ENCODE assay signal across 8 cellular contexts in the genomic region with DNA sequence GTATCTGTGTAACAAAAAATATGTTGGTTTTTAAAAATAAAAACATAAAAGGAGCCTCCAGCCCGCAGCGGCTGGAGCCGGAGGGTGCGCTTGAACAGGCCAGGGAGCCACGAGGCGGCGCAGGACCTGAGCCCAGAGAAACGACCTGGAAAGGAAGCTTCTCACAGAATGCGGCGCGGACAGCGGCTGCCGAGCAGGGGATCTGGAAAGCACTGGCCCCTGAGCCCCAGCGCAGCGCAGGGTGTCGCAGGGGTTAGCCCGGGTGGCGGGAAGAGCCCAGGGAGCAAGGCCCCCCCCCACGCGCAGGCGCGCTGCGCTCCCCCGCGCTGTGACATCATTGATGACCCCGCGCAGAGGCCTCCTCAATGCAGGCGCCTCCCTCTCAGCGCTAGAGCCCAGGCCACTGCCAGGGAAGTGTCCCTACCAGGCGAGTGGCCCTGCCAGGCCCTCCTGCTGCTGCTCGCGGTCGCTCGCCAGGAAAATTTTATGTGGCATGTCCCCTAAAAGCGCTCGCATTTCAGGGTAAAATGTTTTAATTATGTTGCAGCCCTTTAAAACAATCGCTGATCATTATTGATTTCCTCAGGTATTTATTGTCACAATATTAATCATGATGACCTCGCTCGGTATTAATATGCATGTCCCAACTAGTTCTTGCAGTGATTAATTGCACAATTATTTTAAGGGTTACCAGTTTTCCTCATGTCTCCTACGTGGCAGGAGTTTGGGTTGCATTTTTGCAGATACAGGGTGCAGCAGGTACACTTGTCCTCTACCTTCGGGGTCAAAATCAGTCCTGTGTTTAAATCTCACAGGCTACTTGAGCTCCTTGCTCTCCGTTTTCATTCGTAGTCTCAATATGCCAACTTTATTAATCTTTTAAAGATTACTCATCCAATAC.
DNase-seq lines count a peak whose midpoint lies in the region; ATAC-seq, FAIRE-seq and TF ChIP-seq lines count a peak whose summit lies in the region.

No MANE protein-coding gene starts in this region.

- H3K27ac ChIP-seq in duodenal mucosa (ENCODE audit: low read depth, low read length) = peak overlapping the region; percentile 89

- H3K27ac Mint-ChIP-seq in activated CD8-positive, alpha-beta T cell treated with anti-CD3 and anti-CD28 coated beads, Interleukin-2, amount 10 ng/mL, durations not matched to agents 7 days and 5 days = peak overlapping the region; percentile 66

- CTCF ChIA-PET in activated CD8-positive, alpha-beta T cell treated with anti-CD3 and anti-CD28 coated beads, Interleukin-2, amount 10 ng/mL, durations not matched to agents 7 days and 5 days (lab: Charles Lee) = no interaction called here

- H3K4me3 Mint-ChIP-seq in activated CD8-positive, alpha-beta T cell treated with anti-CD3 and anti-CD28 coated beads, Interleukin-2, amount 10 ng/mL, durations not matched to agents 7 days and 5 days = peak overlapping the region; percentile 71

- peak; percentile 29 for FAIRE-seq in GM18507 (lab: Jason Lieb, UNC)

- WGBS in lower leg skin, 2 donors = 6 to 10% methylated on average over 29 to 34 of the region's 43 CpGs

- no peaks in the 10 kb centered on the region for H3K9me3 Mint-ChIP-seq in activated CD8-positive, alpha-beta T cell treated with anti-CD3 and anti-CD28 coated beads, Interleukin-2, amount 10 ng/mL, durations not matched to agents 7 days and 5 days (ENCODE audit: insufficient read depth)

- ATAC-seq in HG03039 (IDR thresholded peaks at IDR 0.05; ENCODE audit: unreplicated experiment) = peak; percentile 85
- peak; percentile 100 for ATAC-seq in activated CD8-positive, alpha-beta T cell treated with anti-CD3 and anti-CD28 coated beads, Interleukin-2, amount 10 ng/mL, durations not matched to agents 7 days and 5 days

- POLR2A ChIA-PET in activated CD8-positive, alpha-beta T cell treated with anti-CD3 and anti-CD28 coated beads, Interleukin-2, amount 10 ng/mL, durations not matched to agents 7 days and 5 days (lab: Charles Lee) = no interaction called here

- peak; percentile 76 for DNase-seq in GM18507 (ENCODE audit: extremely low spot score, insufficient read length, low read depth)
- DNase-seq in NCI-H460 (ENCODE audit: extremely low read depth, low read depth) = peak; percentile 85
- peak; percentile 85 for DNase-seq in activated CD8-positive, alpha-beta T cell treated with anti-CD3 and anti-CD28 coated beads, Interleukin-2, amount 10 ng/mL, durations not matched to agents 7 days and 5 days
- DNase-seq in lower leg skin (ENCODE audit: low spot score in 2 of 2) = peak; percentile 79 to 96
- peak; percentile 80 for DNase-seq in stimulated activated CD4-positive, alpha-beta T cell treated with anti-CD3 and anti-CD28 coated beads, Interleukin-4, amount 100 ng/mL, for 24 hours
- DNase-seq in NCI-H526 treated with DMSO at 0.1 percent for 48 hours (lab: John Stamatoyannopoulos, UW) = no peak

- H3K9ac ChIP-seq in duodenal mucosa (ENCODE audit: low read depth in 1 of 2, low read length in 2 of 2) = peak overlapping the region; percentile 59 to 87

- peaks cover 8% of the 10 kb centered on the region for H3K4me1 Mint-ChIP-seq in activated CD8-positive, alpha-beta T cell treated with anti-CD3 and anti-CD28 coated beads, Interleukin-2, amount 10 ng/mL, durations not matched to agents 7 days and 5 days (ENCODE audit: low read depth)

- TF ChIP-seq CTCF in lower leg skin (IDR thresholded peaks at IDR 0.05) = no peak

- peaks cover 11% of the 10 kb centered on the region in 2 donors for H3K4me1 ChIP-seq in duodenal mucosa (ENCODE audit: control insufficient read depth in 1 of 2, insufficient read depth in 2 of 2, low read length in 2 of 2)

- H3K27me3 Mint-ChIP-seq in activated CD8-positive, alpha-beta T cell treated with anti-CD3 and anti-CD28 coated beads, Interleukin-2, amount 10 ng/mL, durations not matched to agents 7 days and 5 days (ENCODE audit: low read depth) = peaks cover 11% of the 10 kb centered on the region

- intact Hi-C loops in lower leg skin (cut with DNase I; ENCODE audit: low total_unique reads) = no loop called here

- H3K36me3 Mint-ChIP-seq in activated CD8-positive, alpha-beta T cell treated with anti-CD3 and anti-CD28 coated beads, Interleukin-2, amount 10 ng/mL, durations not matched to agents 7 days and 5 days (ENCODE audit: low read depth) = no peaks in the 10 kb centered on the region

- H3K36me3 ChIP-seq in duodenal mucosa (ENCODE audit: control insufficient read depth in 1 of 2, insufficient read depth in 2 of 2, low read length in 2 of 2) = no peaks in the 10 kb centered on the region

- H3K4me3 ChIP-seq in duodenal mucosa (ENCODE audit: low read depth in 1 of 2, low read length in 2 of 2) = peak overlapping the region; percentile 68 to 79
- peak overlapping the region; percentile 17 for H3K4me3 ChIP-seq in lower leg skin (ENCODE audit: low read depth, poor library complexity, severe bottlenecking)

- no peaks in the 10 kb centered on the region for H3K9me3 ChIP-seq in duodenal mucosa (ENCODE audit: control insufficient read depth in 1 of 2, low read length in 2 of 2)

- no peak for TF ChIP-seq POLR2A in lower leg skin (IDR thresholded peaks at IDR 0.05)

- no peaks in the 10 kb centered on the region for H3K27me3 ChIP-seq in duodenal mucosa (ENCODE audit: control insufficient read depth in 1 of 2, insufficient read depth in 2 of 2, low read length in 2 of 2)
